ENCODE assay signal across 13 cellular contexts in genomic region chr6:136520520-136520919, GRCh38.
"Had no signal": no experiment of that assay in that cellular context is flagged by ENCODE, and none has a peak within 500 bp of the region (broad histone marks: within the 10 kb centered on the region; RNA-seq: fewer than 3 reads in every experiment).

No MANE protein-coding gene starts in this region.

- H3K36me3 Mint-ChIP-seq: activated naive CD4-positive, alpha-beta T cell treated with anti-CD3 and anti-CD28 coated beads, Interleukin-2, amount 50 U/mL, for 72 hours had no signal

- ATAC-seq: activated CD8-positive, alpha-beta T cell treated with anti-CD3 and anti-CD28 coated beads for 36 hours; activated naive CD4-positive, alpha-beta T cell treated with anti-CD3 and anti-CD28 coated beads, Interleukin-2, amount 50 U/mL, for 72 hours; effector memory CD8-positive, alpha-beta T cell had no signal

- H3K4me3 Mint-ChIP-seq: activated CD8-positive, alpha-beta T cell treated with anti-CD3 and anti-CD28 coated beads for 36 hours; central memory CD8-positive, alpha-beta T cell; dendritic cell treated with granulocyte-macrophage colony-stimulating factor and Interleukin-4, amounts not matched to agents 40 ng/mL and 50 ng/mL, for 4 days; effector memory CD8-positive, alpha-beta T cell had no signal

- DNase-seq: activated CD8-positive, alpha-beta T cell treated with anti-CD3 and anti-CD28 coated beads for 36 hours; activated gamma-delta T cell; activated T-cell treated with anti-CD3 and anti-CD28 coated beads, Interleukin-2, amount 50 U/mL, for 48 hours; effector memory CD8-positive, alpha-beta T cell; erythroblast; sigmoid colon; stimulated activated CD4-positive, alpha-beta T cell treated with anti-CD3 and anti-CD28 coated beads, Interleukin-1b, Interleukin-23, amount 100 ng/mL, for 48 hours; stomach had no signal

- H3K4me1 Mint-ChIP-seq: central memory CD8-positive, alpha-beta T cell had no signal

- H3K27me3 ChIP-seq: hepatocyte, sigmoid colon, stomach had no signal

- H3K27ac ChIP-seq: hepatocyte, sigmoid colon, stomach, VCaP had no signal

- H3K27ac Mint-ChIP-seq: activated CD8-positive, alpha-beta T cell treated with anti-CD3 and anti-CD28 coated beads for 36 hours; activated naive CD4-positive, alpha-beta T cell treated with anti-CD3 and anti-CD28 coated beads, Interleukin-2, amount 50 U/mL, for 72 hours; dendritic cell treated with granulocyte-macrophage colony-stimulating factor and Interleukin-4, amounts not matched to agents 40 ng/mL and 50 ng/mL, for 4 days; effector memory CD8-positive, alpha-beta T cell had no signal

- H3K36me3 ChIP-seq: sigmoid colon, stomach had no signal

- H3K27me3 Mint-ChIP-seq: dendritic cell treated with granulocyte-macrophage colony-stimulating factor and Interleukin-4, amounts not matched to agents 40 ng/mL and 50 ng/mL, for 4 days had no signal

- H3K9me3 ChIP-seq: sigmoid colon, stomach had no signal

- H3K4me3 ChIP-seq: hepatocyte, sigmoid colon, stomach had no signal

- H3K4me1 ChIP-seq: sigmoid colon had no signal

- H3K4me2 ChIP-seq: hepatocyte had no signal

- H3K9me3 Mint-ChIP-seq: activated CD8-positive, alpha-beta T cell treated with anti-CD3 and anti-CD28 coated beads for 36 hours; activated naive CD4-positive, alpha-beta T cell treated with anti-CD3 and anti-CD28 coated beads, Interleukin-2, amount 50 U/mL, for 72 hours; central memory CD8-positive, alpha-beta T cell; dendritic cell treated with granulocyte-macrophage colony-stimulating factor and Interleukin-4, amounts not matched to agents 40 ng/mL and 50 ng/mL, for 4 days; effector memory CD8-positive, alpha-beta T cell had no signal

- H2AFZ ChIP-seq: hepatocyte had no signal
